In the genomic region with DNA sequence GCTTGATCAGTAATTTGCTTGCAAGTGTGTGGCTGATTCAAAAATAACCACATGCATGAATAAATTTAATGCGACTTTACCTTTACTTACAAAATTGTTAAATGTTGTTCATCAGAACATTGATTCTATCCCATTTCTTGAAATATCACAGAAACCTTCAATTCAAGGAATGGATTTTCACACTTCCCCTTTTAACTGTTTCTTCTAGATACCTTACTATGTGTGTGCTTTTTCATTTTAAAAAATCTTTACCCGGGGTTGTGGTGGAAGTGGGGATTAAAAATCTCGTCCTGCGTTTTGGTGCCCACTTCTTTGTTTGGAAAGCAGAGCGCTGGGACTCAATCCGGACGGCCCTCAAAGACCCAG, we compare ENCODE assay signal across 9 cellular contexts. TPM values are rescaled to one million over a fixed set of nuclear protein-coding genes. Genes with fewer than 3 reads are reported as not detected.
DNase-seq lines count a peak whose midpoint lies in the region; ATAC-seq lines count a peak whose summit lies in the region.
"Had no signal": no experiment of that assay in that cellular context is flagged by ENCODE, and none has a peak within 500 bp of the region (broad histone marks: within the 10 kb centered on the region; RNA-seq: fewer than 3 reads in every experiment).

No MANE protein-coding gene starts in this region.

- ATAC-seq in GM19351 (IDR thresholded peaks at IDR 0.05; ENCODE audit: unreplicated experiment) = peak; percentile 1
- no peak for ATAC-seq in right cardiac atrium
- ATAC-seq: activated T-helper 17 cell treated with anti-CD3 and anti-CD28 coated beads, Interleukin-2, amount 50 U/mL, for 72 hours had no signal

- H3K27me3 ChIP-seq in NT2/D1 (ENCODE audit: insufficient read depth, insufficient read length) = peaks cover 68% of the 10 kb centered on the region
- H3K27me3 ChIP-seq in right cardiac atrium (ENCODE audit: control insufficient read depth, insufficient read depth) = no peaks in the 10 kb centered on the region
- no peaks in the 10 kb centered on the region for H3K27me3 ChIP-seq in skeletal muscle tissue (ENCODE audit: control insufficient read depth in 3 of 3, insufficient read depth in 3 of 3, low read length in 3 of 3)

- H3K9me3 ChIP-seq in NT2/D1 (ENCODE audit: insufficient read depth, low read length) = no peaks in the 10 kb centered on the region
- H3K9me3 ChIP-seq in right cardiac atrium (ENCODE audit: control insufficient read depth, low read length) = no peaks in the 10 kb centered on the region
- no peaks in the 10 kb centered on the region for H3K9me3 ChIP-seq in skeletal muscle tissue (ENCODE audit: control insufficient read depth in 3 of 3, low read length in 3 of 3)

- H3K4me3 ChIP-seq in NT2/D1 (ENCODE audit: insufficient read length, low read depth) (peak overlapping the region; percentile 60), right cardiac atrium (ENCODE audit: low read length) (peak overlapping the region; percentile 50), skeletal muscle tissue (ENCODE audit: low read length in 3 of 3) (peak overlapping the region; percentile 72 to 79 (median 78))

- H3K36me3 ChIP-seq in NT2/D1 (ENCODE audit: insufficient read depth, insufficient read length, low read length) = no peaks in the 10 kb centered on the region
- H3K36me3 ChIP-seq in skeletal muscle tissue (ENCODE audit: control insufficient read depth in 3 of 3, insufficient read depth in 3 of 3, low read length in 3 of 3) = peaks cover 0 to 4% (median 0%) of the 10 kb centered on the region in 3 donors

- H3K27ac ChIP-seq in right cardiac atrium (ENCODE audit: low read length) (peak overlapping the region; percentile 91), skeletal muscle tissue (ENCODE audit: low read depth, low read length) (peak overlapping the region; percentile 84)

- 11% methylated on average over 7 of the region's 7 CpGs for WGBS in right cardiac atrium

- H3K9ac ChIP-seq in NT2/D1 (ENCODE audit: insufficient read length, low read depth) = peak overlapping the region; percentile 61
- peak overlapping the region; percentile 75 to 83 (median 76) for H3K9ac ChIP-seq in skeletal muscle tissue (ENCODE audit: low read depth in 1 of 3, low read length in 3 of 3)

- DNase-seq in NT2/D1 (ENCODE audit: low read depth, low spot score) (no peak), right cardiac atrium (no peak), H4 (ENCODE audit: low spot score) (no peak), SW 1271 (lab: John Stamatoyannopoulos, UW) (no peak), NCI-H446 (lab: John Stamatoyannopoulos, UW) (no peak)
- no peak for DNase-seq in effector CD8-positive, alpha-beta T cell (lab: John Stamatoyannopoulos, UW)

- H3K4me1 ChIP-seq in NT2/D1 (ENCODE audit: insufficient read depth, insufficient read length) = no peaks in the 10 kb centered on the region
- H3K4me1 ChIP-seq in right cardiac atrium (ENCODE audit: control insufficient read depth, insufficient read depth, low read length) = peaks cover 2% of the 10 kb centered on the region
- peaks cover 30 to 57% (median 40%) of the 10 kb centered on the region in 3 donors for H3K4me1 ChIP-seq in skeletal muscle tissue (ENCODE audit: control insufficient read depth in 3 of 3, insufficient read depth in 3 of 3, low read length in 3 of 3)

- intact Hi-C loops in right cardiac atrium (cut with DNase I) = loop anchor here in 3 of 4 donors (5.0 to 10.0 kb wide), 2 partner anchors 154 to 156 kb away; no protein-coding TSS in a partner anchor

RNA-seq across cellular contexts. Expression of gene MEF2C, which starts 5.8 kb away (rescaled TPM):
- total RNA-seq in right cardiac atrium (10 to 100 TPM; 57.4 to 78.4 (median 67.4) TPM), skeletal muscle tissue (464 TPM)
- 14.5 TPM for polyA plus RNA-seq in right cardiac atrium
- total RNA-seq in H4 (2014; rRNA removed; shearing (Covaris generic)) = 7.5 and 8.3 TPM in 2 replicates
